ENCODE assay signal across 9 cellular contexts in the genomic region with DNA sequence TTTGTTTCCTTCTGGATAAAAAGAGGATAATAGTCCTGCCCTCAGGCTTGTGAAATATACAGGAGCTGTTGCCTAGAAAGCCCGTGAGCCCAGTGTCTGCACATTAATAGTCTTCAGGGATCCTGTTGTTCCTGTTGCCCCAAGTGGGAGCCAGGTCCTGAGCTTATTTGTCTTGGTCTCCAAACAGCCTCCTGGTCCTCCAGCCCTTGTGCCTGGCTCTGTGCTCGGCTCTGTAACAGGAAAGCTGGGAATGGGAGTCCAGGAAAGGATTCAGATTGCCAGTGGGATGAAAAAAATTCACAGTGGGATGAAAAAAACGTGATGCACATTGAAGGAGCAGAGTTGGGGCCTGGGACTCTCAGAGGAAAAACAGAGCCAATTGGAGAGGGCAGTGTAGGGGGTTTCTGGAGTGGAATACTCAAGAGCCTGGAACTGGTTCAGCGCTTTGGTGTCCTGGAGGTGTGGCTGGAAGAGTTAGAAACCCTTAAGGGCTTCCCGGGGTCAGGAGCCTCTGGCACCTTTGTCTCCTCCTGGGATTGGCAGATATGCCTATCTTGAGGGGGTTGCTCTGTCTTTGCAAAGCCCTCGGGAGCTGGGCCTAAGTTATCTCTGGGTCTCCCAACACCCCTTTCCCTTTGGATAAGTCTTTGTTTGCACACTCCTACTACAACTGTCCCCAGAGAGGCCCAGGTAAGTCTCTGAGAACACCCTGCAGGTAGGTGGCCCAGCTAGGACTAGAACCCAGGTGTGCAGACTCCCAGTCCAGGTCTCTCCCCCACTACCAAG. TPM values are rescaled to one million over a fixed set of nuclear protein-coding genes. Genes with fewer than 3 reads are reported as not detected.
DNase-seq lines count a peak whose midpoint lies in the region; ATAC-seq, FAIRE-seq and TF ChIP-seq lines count a peak whose summit lies in the region.
"Had no signal": no experiment of that assay in that cellular context is flagged by ENCODE, and none has a peak within 500 bp of the region (broad histone marks: within the 10 kb centered on the region; RNA-seq: fewer than 3 reads in every experiment).

No MANE protein-coding gene starts in this region.

- H3K4me3 Mint-ChIP-seq in CD4-positive, alpha-beta T cell, result peak overlapping the region; percentile 98
- H3K4me3 Mint-ChIP-seq in nephron progenitor cell, result peak overlapping the region; percentile 83

- no peaks in the 10 kb centered on the region for H3K9me3 Mint-ChIP-seq in CD4-positive, alpha-beta T cell
- no peaks in the 10 kb centered on the region for H3K9me3 Mint-ChIP-seq in nephron progenitor cell

- ATAC-seq in CD4-positive, alpha-beta T cell (ENCODE audit: poor library complexity), result no peak
- ATAC-seq in GM18867 (IDR thresholded peaks at IDR 0.05; ENCODE audit: unreplicated experiment), result no peak
- no peak for ATAC-seq in GM19455 (IDR thresholded peaks at IDR 0.05; ENCODE audit: unreplicated experiment)
- no peak for ATAC-seq in GM19023 (IDR thresholded peaks at IDR 0.05; ENCODE audit: unreplicated experiment)

- peaks cover 34% of the 10 kb centered on the region for H3K79me2 ChIP-seq in Loucy (ENCODE audit: insufficient read depth, low read length)

- H3K9ac ChIP-seq in Loucy (ENCODE audit: low read depth, low read length, poor library complexity, severe bottlenecking), result peak overlapping the region; percentile 75

- intact Hi-C loops in CD4-positive, alpha-beta T cell (cut with DNase I, micrococcal nuclease), result loop anchor here (2.0 to 10.0 kb wide), 8 partner anchors 107 to 1423 kb away; a partner anchor contains a TSS
- intact Hi-C loops in dorsolateral prefrontal cortex (cut with DNase I), result no loop called here

- peaks cover 32% of the 10 kb centered on the region for H3K4me1 Mint-ChIP-seq in CD4-positive, alpha-beta T cell (ENCODE audit: low read depth)
- peaks cover 61% of the 10 kb centered on the region for H3K4me1 Mint-ChIP-seq in nephron progenitor cell

- H2AFZ ChIP-seq in Loucy (ENCODE audit: low read length), result peak overlapping the region; percentile 27; the same call in 1 of the 2 replicates

- H3K36me3 ChIP-seq in Loucy (ENCODE audit: insufficient read depth, low read length), result no peaks in the 10 kb centered on the region

- peaks cover 7% of the 10 kb centered on the region for H3K27me3 Mint-ChIP-seq in CD4-positive, alpha-beta T cell
- peaks cover 9% of the 10 kb centered on the region for H3K27me3 Mint-ChIP-seq in nephron progenitor cell (ENCODE audit: low read depth, poor library complexity)

- peaks cover 15% of the 10 kb centered on the region for H3K36me3 Mint-ChIP-seq in CD4-positive, alpha-beta T cell (ENCODE audit: low read depth)
- H3K36me3 Mint-ChIP-seq in nephron progenitor cell (ENCODE audit: low read depth), result no peaks in the 10 kb centered on the region

- H3K4me2 ChIP-seq in Loucy (ENCODE audit: low read depth, low read length, poor library complexity, severe bottlenecking), result peak overlapping the region; percentile 78

- CTCF ChIA-PET in CD4-positive, alpha-beta T cell (lab: Charles Lee), result interaction anchor here (1.0 to 1.9 kb wide), 4 partner anchors 10 to 209 kb away, joined by 3 to 4 read pairs (median 4); no protein-coding TSS in a partner anchor

- POLR2A ChIA-PET in CD4-positive, alpha-beta T cell (lab: Charles Lee), result interaction anchor here (0.8 to 3.8 kb wide), 6 partner anchors 15 to 294 kb away, joined by 3 to 29 read pairs (median 4); a partner anchor contains a TSS

- H3K4me3 ChIP-seq in Loucy (ENCODE audit: low read length, poor library complexity, severe bottlenecking) (peak overlapping the region; percentile 99), dorsolateral prefrontal cortex (peak overlapping the region in 57 of 59 donors; percentile 60 to 95 (median 82))

- TF ChIP-seq CTCF in CD4-positive, alpha-beta T cell (IDR thresholded peaks at IDR 0.05), result no peak
- TF ChIP-seq CTCF in Loucy (conservative IDR thresholded peaks at IDR 0.05; ENCODE audit: low read length) (no peak), dorsolateral prefrontal cortex (IDR thresholded peaks at IDR 0.05 in 54 of 56, conservative IDR thresholded peaks at IDR 0.05 in 2 of 56; ENCODE audit: low read depth in 1 of 56, partially characterized antibody in 56 of 56) (no peak), nephron progenitor cell (IDR thresholded peaks at IDR 0.05) (no peak), D721Med (IDR thresholded peaks at IDR 0.05; ENCODE audit: insufficient read depth, missing control alignments) (no peak)

- no peak for DNase-seq in CD4-positive, alpha-beta T cell
- DNase-seq in dorsolateral prefrontal cortex (no peak), nephron progenitor cell (no peak), D721Med (ENCODE audit: insufficient read length, low spot score) (no peak)

- no peaks in the 10 kb centered on the region for H3K27me3 ChIP-seq in CD4-positive, alpha-beta T cell (ENCODE audit: control insufficient read depth, insufficient read depth, low read length)
- no peaks in the 10 kb centered on the region for H3K27me3 ChIP-seq in Loucy (ENCODE audit: insufficient read depth, low read length, poor library complexity, severe bottlenecking)
- no peaks in the 10 kb centered on the region for H3K27me3 ChIP-seq in dorsolateral prefrontal cortex

- H3K27ac Mint-ChIP-seq in CD4-positive, alpha-beta T cell, result peak overlapping the region; percentile 95
- H3K27ac Mint-ChIP-seq in nephron progenitor cell, result peak overlapping the region; percentile 18

- no peaks in the 10 kb centered on the region for H3F3A ChIP-seq in Loucy (ENCODE audit: low read depth)

- no peak for FAIRE-seq in D721Med (lab: Jason Lieb, UNC)

- H3K27ac ChIP-seq in CD4-positive, alpha-beta T cell (ENCODE audit: low read depth, low read length), result peak overlapping the region; percentile 75
- H3K27ac ChIP-seq in dorsolateral prefrontal cortex, result peak overlapping the region in 57 of 59 donors; percentile 61 to 97 (median 91)

- peaks cover 38% of the 10 kb centered on the region for H3K4me1 ChIP-seq in Loucy (ENCODE audit: insufficient read depth, low read length, poor library complexity, severe bottlenecking)

- no peaks in the 10 kb centered on the region for H3K9me3 ChIP-seq in CD4-positive, alpha-beta T cell (ENCODE audit: control insufficient read depth, low read length)
- no peaks in the 10 kb centered on the region for H3K9me3 ChIP-seq in Loucy (ENCODE audit: insufficient read depth, low read depth, low read length)

- H3K9me2 ChIP-seq in Loucy (replicated peaks; ENCODE audit: low read depth, low read length), result no peaks in the 10 kb centered on the region

- H4K20me1 ChIP-seq in Loucy (ENCODE audit: insufficient read depth, low read length, poor library complexity, severe bottlenecking), result peaks cover 23% of the 10 kb centered on the region

RNA-seq across cellular contexts. Expression of a gene that starts 2.3 kb away (rescaled TPM):
- total RNA-seq in CD4-positive, alpha-beta T cell, result 100 to 1,000 TPM; 124 to 128 TPM
- total RNA-seq in dorsolateral prefrontal cortex, result 100 to 1,000 TPM in 16 of 120 experiments, 10 to 100 TPM in 104; 45.2 to 209 (median 78.5) TPM

RNA-seq across cellular contexts. Expression of a gene that starts 5.7 kb away (rescaled TPM):
- total RNA-seq in CD4-positive, alpha-beta T cell, result not detected
- total RNA-seq in dorsolateral prefrontal cortex, result 10 to 100 TPM in 26 of 120 experiments, 1 to 10 TPM in 93, under 1 TPM in 1; 0.70 to 35.0 (median 5.7) TPM
- total RNA-seq: HT1080 had no signal

RNA-seq across cellular contexts. Expression of a gene that starts 21.7 kb away (rescaled TPM):
- total RNA-seq in CD4-positive, alpha-beta T cell, result not detected
- total RNA-seq in dorsolateral prefrontal cortex, result under 1 TPM in 1 of 120 experiments, not detected in 119; 0.37 TPM
- total RNA-seq: HT1080 had no signal

RNA-seq across cellular contexts. Expression of a gene that starts 30.4 kb away (rescaled TPM):
- not detected for total RNA-seq in CD4-positive, alpha-beta T cell
- 1 to 10 TPM in 10 of 120 experiments, under 1 TPM in 40, not detected in 70; 0.40 to 1.4 (median 0.69) TPM for total RNA-seq in dorsolateral prefrontal cortex
- total RNA-seq: HT1080 had no signal

Comparison
In these comparisons a context has a peak if more than half of its experiments do, and no peak if none do; other contexts are left out.
1. intact Hi-C loops: an anchor here in CD4-positive, alpha-beta T cell (2.0 to 10.0 kb wide); none called in dorsolateral prefrontal cortex.